Comparison of ENCODE assay signal across 8 cellular contexts in genomic region chr1:248804771-248805681, GRCh38. TPM values are rescaled to one million over a fixed set of nuclear protein-coding genes. Genes with fewer than 3 reads are reported as not detected.
DNase-seq lines count a peak whose midpoint lies in the region; ATAC-seq, FAIRE-seq and TF ChIP-seq lines count a peak whose summit lies in the region.

No MANE protein-coding gene starts in this region.

- TF ChIP-seq RAD21 in HepG2 (CRISPR knock-in tag; IDR thresholded peaks at IDR 0.05): no peak

- H3K4me3 Mint-ChIP-seq in osteocyte (ENCODE audit: unreplicated experiment): no peak overlapping the region

- no peaks in the 10 kb centered on the region for H3K36me3 Mint-ChIP-seq in osteocyte (ENCODE audit: unreplicated experiment)

- in situ Hi-C loops in HepG2 (cut with HindIII; ENCODE audit: extremely low pct_ligation_motif_present, low pct_unique_long_range_greater_than_20kb): no loop called here

- no peaks in the 10 kb centered on the region for H4K20me1 ChIP-seq in MM.1S (ENCODE audit: insufficient read depth, low read length)
- no peaks in the 10 kb centered on the region for H4K20me1 ChIP-seq in HepG2 (ENCODE audit: insufficient read depth, low read length)

- peaks cover 2% of the 10 kb centered on the region for H3K4me1 Mint-ChIP-seq in osteocyte (ENCODE audit: unreplicated experiment)

- FAIRE-seq in HepG2 (lab: Jason Lieb, UNC): no peak

- no TSS peak for BruUV-seq in HepG2 (replicated peaks; lab: Mats Ljungman, UMichigan)

- 9% methylated on average over 9 of the region's 10 CpGs for WGBS in HepG2 (ENCODE audit: low lambda C conversion rate)

- H3K27ac Mint-ChIP-seq in osteocyte (ENCODE audit: unreplicated experiment): no peak overlapping the region

- TF ChIP-seq POLR2A in HepG2 (IDR thresholded peaks at IDR 0.05; ENCODE audit: insufficient read depth in 1 of 2, low read depth in 2 of 2, low read length in 2 of 2): no peak

- H3K9me3 ChIP-seq in MM.1S (replicated peaks; ENCODE audit: insufficient read depth, low read length): no peaks in the 10 kb centered on the region
- H3K9me3 ChIP-seq in HepG2 (ENCODE audit: low read length): no peaks in the 10 kb centered on the region

- H3F3A ChIP-seq in MM.1S (ENCODE audit: insufficient read depth, low read length): peaks cover 25% of the 10 kb centered on the region

- peaks cover 34% of the 10 kb centered on the region for H3K4me1 ChIP-seq in MM.1S (ENCODE audit: low read length)
- H3K4me1 ChIP-seq in HepG2 (ENCODE audit: insufficient read depth, low read length): peaks cover 28% of the 10 kb centered on the region

- POLR2A ChIA-PET in HepG2 (lab: Yijun Ruan, JAX): interaction anchor here (1.0 to 1.6 kb wide), 2 partner anchors 17 to 47 kb away, joined by 3 to 7 read pairs; no protein-coding TSS in a partner anchor

- H3K27me3 ChIP-seq in MM.1S (replicated peaks; ENCODE audit: insufficient read depth, low read length) (no peaks in the 10 kb centered on the region), HepG2 (ENCODE audit: control insufficient read depth in 1 of 2, insufficient read depth in 2 of 2, low read length in 2 of 2) (no peaks in the 10 kb centered on the region; a peak in 1 of 5 replicates)

- H3K4me3 ChIP-seq in MM.1S (ENCODE audit: low read length) (peak overlapping the region; percentile 34), HepG2 (replicated peaks in 1 of 3; ENCODE audit: insufficient read depth in 1 of 3, low read depth in 2 of 3, low read length in 3 of 3) (peak overlapping the region in 2 of 3 experiments; percentile 3 to 13; a peak in 2 of 6 replicates)

- H3K9ac ChIP-seq in MM.1S (ENCODE audit: low read length) (peak overlapping the region; percentile 9; the same call in 1 of the 2 replicates), HepG2 (ENCODE audit: insufficient read depth, low read depth, low read length) (no peak overlapping the region)

- CTCF ChIA-PET in HepG2 (lab: Yijun Ruan, JAX; ENCODE audit: low intra/inter-chr PET ratio, low total read pairs): interaction anchor here (3.6 to 4.1 kb wide), 2 partner anchors 108 to 182 kb away, joined by 33 to 40 read pairs; no protein-coding TSS in a partner anchor

- peak; percentile 90 for ATAC-seq in GM18499 (IDR thresholded peaks at IDR 0.05; ENCODE audit: insufficient read depth, unreplicated experiment)
- ATAC-seq in GM21723 (IDR thresholded peaks at IDR 0.05; ENCODE audit: unreplicated experiment): peak; percentile 94
- peak; percentile 54 for ATAC-seq in HepG2

- H3K9me2 ChIP-seq in MM.1S (replicated peaks; ENCODE audit: insufficient read depth, low read length): no peaks in the 10 kb centered on the region

- H3K4me2 ChIP-seq in MM.1S (ENCODE audit: low read depth, low read length): peak overlapping the region; percentile 72
- H3K4me2 ChIP-seq in HepG2 (ENCODE audit: low read depth, low read length): peak overlapping the region; percentile 36; the same call in 1 of the 2 replicates

- TF ChIP-seq EP300 in HepG2 (IDR thresholded peaks at IDR 0.05; ENCODE audit: low read depth in 2 of 2, low read length in 2 of 2) (no peak), HepG2 (CRISPR knock-in tag; IDR thresholded peaks at IDR 0.05; ENCODE audit: borderline replicate concordance) (no peak)

- TF ChIP-seq CTCF in MM.1S (IDR thresholded peaks at IDR 0.05; ENCODE audit: low read length) (no peak), HepG2 (CRISPR knock-in tag; IDR thresholded peaks at IDR 0.05) (no peak), osteocyte (IDR thresholded peaks at IDR 0.05) (no peak)

- H3K9me3 Mint-ChIP-seq in osteocyte (ENCODE audit: unreplicated experiment): peaks cover 3% of the 10 kb centered on the region

- DNase-seq in MM.1S (peak; percentile 68), HepG2 (ENCODE audit: low spot score) (no peak), amygdala (lab: John Stamatoyannopoulos, UW) (no peak), osteocyte (ENCODE audit: extremely low spot score, unreplicated experiment) (no peak), LoVo (ENCODE audit: low spot score) (no peak)
- DNase-seq in activated T-cell treated with anti-CD3 and anti-CD28 coated beads, Interleukin-2, amount 50 U/mL, for 1 hour: no peak

- H3K27me3 Mint-ChIP-seq in osteocyte (ENCODE audit: unreplicated experiment): peaks cover 13% of the 10 kb centered on the region

- intact Hi-C loops in HepG2 (cut with micrococcal nuclease; ENCODE audit: unreplicated experiment): loop anchor here (5.0 kb wide), 1 partner anchor 53 kb away; no protein-coding TSS in a partner anchor

- H3K79me2 ChIP-seq in MM.1S (ENCODE audit: low read length) (no peaks in the 10 kb centered on the region), HepG2 (ENCODE audit: insufficient read depth, low read length) (no peaks in the 10 kb centered on the region)

- peak overlapping the region; percentile 66 for H3K27ac ChIP-seq in MM.1S (ENCODE audit: low read length)
- H3K27ac ChIP-seq in HepG2 (ENCODE audit: extremely low read length, insufficient read depth, low read length): no peak overlapping the region

- peak overlapping the region; percentile 44 for H2AFZ ChIP-seq in MM.1S (ENCODE audit: low read length)
- no peak overlapping the region for H2AFZ ChIP-seq in HepG2 (ENCODE audit: low read length)

- H3K36me3 ChIP-seq in MM.1S (replicated peaks; ENCODE audit: insufficient read depth, low read length) (no peaks in the 10 kb centered on the region), HepG2 (replicated peaks in 1 of 2; ENCODE audit: control insufficient read depth in 1 of 2, insufficient read depth in 2 of 2, low read length in 2 of 2) (no peaks in the 10 kb centered on the region)

RNA-seq across cellular contexts. Expression of gene SH3BP5L, which starts 20.7 kb away (rescaled TPM):
- total RNA-seq in HepG2 (2016; rRNA removed; fragmentation: Illumina TruSeq; extraction: Trizol) (10.2 and 14.9 TPM in 2 replicates), osteocyte (32.4 and 33.2 TPM in 2 replicates)
- total RNA-seq in HepG2 (2016; cell fraction: cytosol; rRNA removed; fragmentation: Illumina TruSeq; extraction: Trizol; ENCODE audit: low read depth): 2.1 and 2.4 TPM in 2 replicates
- 10.1 and 14.6 TPM in 2 replicates for total RNA-seq in HepG2 (2016; cell fraction: insoluble cytoplasmic fraction; rRNA removed; fragmentation: Illumina TruSeq; extraction: Trizol)
- 6.4 and 6.5 TPM in 2 replicates for total RNA-seq in HepG2 (2016; cell fraction: membrane; rRNA removed; fragmentation: Illumina TruSeq; extraction: Trizol)
- 11.2 and 11.7 TPM in 2 replicates for total RNA-seq in HepG2 (2016; cell fraction: nucleus; rRNA removed; fragmentation: Illumina TruSeq; extraction: Trizol)
- polyA plus RNA-seq in HepG2 (2011; rRNA removed): 10.3 and 12.3 TPM in 2 replicates
- 9.8 and 12.1 TPM in 2 replicates for polyA plus RNA-seq in HepG2 (2011; cell fraction: cytosol; rRNA removed)
- 27.6 and 28.0 TPM in 2 replicates for polyA plus RNA-seq in HepG2 (2011; cell fraction: nucleus; rRNA removed)
- polyA plus RNA-seq in HepG2 (2012): 6.7 and 9.1 TPM in 2 replicates
- polyA plus RNA-seq in HepG2 (2016; cell fraction: cytosol; fragmentation: Illumina TruSeq; extraction: Trizol; ENCODE audit: low read depth): 1.3 and 1.8 TPM in 2 replicates
- polyA plus RNA-seq in HepG2 (2016; cell fraction: insoluble cytoplasmic fraction; fragmentation: Illumina TruSeq; extraction: Trizol; ENCODE audit: low read depth): 7.7 and 9.1 TPM in 2 replicates
- polyA plus RNA-seq in HepG2 (2016; cell fraction: membrane; fragmentation: Illumina TruSeq; extraction: Trizol; ENCODE audit: low read depth): 3.6 and 3.7 TPM in 2 replicates
- 14.2 and 14.7 TPM in 2 replicates for polyA plus RNA-seq in HepG2 (2016; cell fraction: nucleus; fragmentation: Illumina TruSeq; extraction: Trizol; ENCODE audit: insufficient read depth, low read depth)
- 18.7 and 35.4 TPM in 2 replicates for polyA minus RNA-seq in HepG2 (2011; rRNA and poly(A)+ RNA removed; ENCODE audit: low replicate concordance)
- 4.0 and 5.7 TPM in 2 replicates for polyA minus RNA-seq in HepG2 (2011; cell fraction: cytosol; rRNA and poly(A)+ RNA removed)
- polyA minus RNA-seq in HepG2 (2011; cell fraction: nucleus; rRNA and poly(A)+ RNA removed): 19.3 and 23.9 TPM in 2 replicates

RNA-seq across cellular contexts. Expression of gene ZNF672, which starts 33.0 kb away (rescaled TPM):
- total RNA-seq in HepG2 (2016; rRNA removed; fragmentation: Illumina TruSeq; extraction: Trizol): 16.8 and 17.2 TPM in 2 replicates
- 3.1 and 4.0 TPM in 2 replicates for total RNA-seq in HepG2 (2016; cell fraction: cytosol; rRNA removed; fragmentation: Illumina TruSeq; extraction: Trizol; ENCODE audit: low read depth)
- total RNA-seq in HepG2 (2016; cell fraction: insoluble cytoplasmic fraction; rRNA removed; fragmentation: Illumina TruSeq; extraction: Trizol): 14.8 and 16.9 TPM in 2 replicates
- total RNA-seq in HepG2 (2016; cell fraction: membrane; rRNA removed; fragmentation: Illumina TruSeq; extraction: Trizol): 10.2 and 12.7 TPM in 2 replicates
- total RNA-seq in HepG2 (2016; cell fraction: nucleus; rRNA removed; fragmentation: Illumina TruSeq; extraction: Trizol): 9.1 and 12.7 TPM in 2 replicates
- 22.9 and 25.1 TPM in 2 replicates for polyA plus RNA-seq in HepG2 (2011; rRNA removed)
- polyA plus RNA-seq in HepG2 (2011; cell fraction: cytosol; rRNA removed): 24.3 and 29.1 TPM in 2 replicates
- 35.0 and 36.6 TPM in 2 replicates for polyA plus RNA-seq in HepG2 (2011; cell fraction: nucleus; rRNA removed)
- polyA plus RNA-seq in HepG2 (2012): 9.7 and 13.0 TPM in 2 replicates
- polyA plus RNA-seq in HepG2 (2016; cell fraction: cytosol; fragmentation: Illumina TruSeq; extraction: Trizol; ENCODE audit: low read depth): 1.9 and 2.9 TPM in 2 replicates
- polyA plus RNA-seq in HepG2 (2016; cell fraction: insoluble cytoplasmic fraction; fragmentation: Illumina TruSeq; extraction: Trizol; ENCODE audit: low read depth): 14.5 TPM in 2 replicates
- polyA plus RNA-seq in HepG2 (2016; cell fraction: membrane; fragmentation: Illumina TruSeq; extraction: Trizol; ENCODE audit: low read depth): 6.4 and 6.5 TPM in 2 replicates
- 14.3 and 15.1 TPM in 2 replicates for polyA plus RNA-seq in HepG2 (2016; cell fraction: nucleus; fragmentation: Illumina TruSeq; extraction: Trizol; ENCODE audit: insufficient read depth, low read depth)
- 49.0 and 55.7 TPM in 2 replicates for polyA minus RNA-seq in HepG2 (2011; rRNA and poly(A)+ RNA removed; ENCODE audit: low replicate concordance)
- polyA minus RNA-seq in HepG2 (2011; cell fraction: cytosol; rRNA and poly(A)+ RNA removed): 15.0 and 15.7 TPM in 2 replicates
- 22.0 and 24.1 TPM in 2 replicates for polyA minus RNA-seq in HepG2 (2011; cell fraction: nucleus; rRNA and poly(A)+ RNA removed)
- 21.1 and 24.1 TPM in 2 replicates for total RNA-seq in osteocyte

RNA-seq across cellular contexts. Expression of gene LYPD8, which starts 49.5 kb away (rescaled TPM):
- not detected in 2 replicates for total RNA-seq in HepG2 (2016; rRNA removed; fragmentation: Illumina TruSeq; extraction: Trizol)
- not detected in 2 replicates for total RNA-seq in HepG2 (2016; cell fraction: cytosol; rRNA removed; fragmentation: Illumina TruSeq; extraction: Trizol; ENCODE audit: low read depth)
- not detected in 2 replicates for total RNA-seq in HepG2 (2016; cell fraction: insoluble cytoplasmic fraction; rRNA removed; fragmentation: Illumina TruSeq; extraction: Trizol)
- total RNA-seq in HepG2 (2016; cell fraction: membrane; rRNA removed; fragmentation: Illumina TruSeq; extraction: Trizol): not detected in 2 replicates
- not detected in 2 replicates for total RNA-seq in HepG2 (2016; cell fraction: nucleus; rRNA removed; fragmentation: Illumina TruSeq; extraction: Trizol)
- polyA plus RNA-seq in HepG2 (2011; rRNA removed): not detected in 2 replicates
- polyA plus RNA-seq in HepG2 (2011; cell fraction: cytosol; rRNA removed): not detected in 2 replicates
- not detected in 2 replicates for polyA plus RNA-seq in HepG2 (2011; cell fraction: nucleus; rRNA removed)
- polyA plus RNA-seq in HepG2 (2012): not detected in 2 replicates
- not detected in 2 replicates for polyA plus RNA-seq in HepG2 (2016; cell fraction: cytosol; fragmentation: Illumina TruSeq; extraction: Trizol; ENCODE audit: low read depth)
- not detected in 2 replicates for polyA plus RNA-seq in HepG2 (2016; cell fraction: insoluble cytoplasmic fraction; fragmentation: Illumina TruSeq; extraction: Trizol; ENCODE audit: low read depth)
- not detected in 2 replicates for polyA plus RNA-seq in HepG2 (2016; cell fraction: membrane; fragmentation: Illumina TruSeq; extraction: Trizol; ENCODE audit: low read depth)
- polyA plus RNA-seq in HepG2 (2016; cell fraction: nucleus; fragmentation: Illumina TruSeq; extraction: Trizol; ENCODE audit: insufficient read depth, low read depth): not detected in 2 replicates
- polyA minus RNA-seq in HepG2 (2011; rRNA and poly(A)+ RNA removed; ENCODE audit: low replicate concordance): 0.35 TPM in 1 of 2 replicates, not detected in the other
- not detected in 2 replicates for polyA minus RNA-seq in HepG2 (2011; cell fraction: cytosol; rRNA and poly(A)+ RNA removed)
- not detected in 2 replicates for polyA minus RNA-seq in HepG2 (2011; cell fraction: nucleus; rRNA and poly(A)+ RNA removed)
- not detected in 2 replicates for total RNA-seq in osteocyte

RNA-seq across cellular contexts. Expression of gene ZNF692, which starts 53.9 kb away (rescaled TPM):
- total RNA-seq in HepG2 (2016; rRNA removed; fragmentation: Illumina TruSeq; extraction: Trizol): 6.2 and 27.3 TPM in 2 replicates
- total RNA-seq in HepG2 (2016; cell fraction: cytosol; rRNA removed; fragmentation: Illumina TruSeq; extraction: Trizol; ENCODE audit: low read depth): 6.1 and 6.8 TPM in 2 replicates
- total RNA-seq in HepG2 (2016; cell fraction: insoluble cytoplasmic fraction; rRNA removed; fragmentation: Illumina TruSeq; extraction: Trizol): 6.3 and 26.1 TPM in 2 replicates
- total RNA-seq in HepG2 (2016; cell fraction: membrane; rRNA removed; fragmentation: Illumina TruSeq; extraction: Trizol): 6.5 and 7.6 TPM in 2 replicates
- total RNA-seq in HepG2 (2016; cell fraction: nucleus; rRNA removed; fragmentation: Illumina TruSeq; extraction: Trizol): 39.9 and 46.9 TPM in 2 replicates
- polyA plus RNA-seq in HepG2 (2011; rRNA removed): 45.8 and 56.0 TPM in 2 replicates
- 11.1 and 18.9 TPM in 2 replicates for polyA plus RNA-seq in HepG2 (2011; cell fraction: cytosol; rRNA removed)
- 493 and 513 TPM in 2 replicates for polyA plus RNA-seq in HepG2 (2011; cell fraction: nucleus; rRNA removed)
- 24.8 and 36.0 TPM in 2 replicates for polyA plus RNA-seq in HepG2 (2012)
- polyA plus RNA-seq in HepG2 (2016; cell fraction: cytosol; fragmentation: Illumina TruSeq; extraction: Trizol; ENCODE audit: low read depth): 4.2 and 5.0 TPM in 2 replicates
- polyA plus RNA-seq in HepG2 (2016; cell fraction: insoluble cytoplasmic fraction; fragmentation: Illumina TruSeq; extraction: Trizol; ENCODE audit: low read depth): 6.8 and 9.0 TPM in 2 replicates
- 6.7 and 6.9 TPM in 2 replicates for polyA plus RNA-seq in HepG2 (2016; cell fraction: membrane; fragmentation: Illumina TruSeq; extraction: Trizol; ENCODE audit: low read depth)
- 133 and 150 TPM in 2 replicates for polyA plus RNA-seq in HepG2 (2016; cell fraction: nucleus; fragmentation: Illumina TruSeq; extraction: Trizol; ENCODE audit: insufficient read depth, low read depth)
- polyA minus RNA-seq in HepG2 (2011; rRNA and poly(A)+ RNA removed; ENCODE audit: low replicate concordance): 15.3 and 41.9 TPM in 2 replicates
- polyA minus RNA-seq in HepG2 (2011; cell fraction: cytosol; rRNA and poly(A)+ RNA removed): 3.1 and 3.3 TPM in 2 replicates
- polyA minus RNA-seq in HepG2 (2011; cell fraction: nucleus; rRNA and poly(A)+ RNA removed): 33.8 and 34.6 TPM in 2 replicates
- total RNA-seq in osteocyte: 32.1 and 39.9 TPM in 2 replicates
